17 cellular contexts compared by ENCODE assay signal in genomic region chr5:40780858-40781257, GRCh38. TPM values are rescaled to one million over a fixed set of nuclear protein-coding genes. Genes with fewer than 3 reads are reported as not detected.
DNase-seq lines count a peak whose midpoint lies in the region; ATAC-seq and TF ChIP-seq lines count a peak whose summit lies in the region.
"Had no signal": no experiment of that assay in that cellular context is flagged by ENCODE, and none has a peak within 500 bp of the region (broad histone marks: within the 10 kb centered on the region; RNA-seq: fewer than 3 reads in every experiment).

No MANE protein-coding gene starts in this region.

- H3K27ac ChIP-seq in Panc1 (ENCODE audit: low read length) (no peak overlapping the region), right lobe of liver (peak overlapping the region; percentile 48 to 64 (median 63))

- no peaks in the 10 kb centered on the region for H3K27me3 Mint-ChIP-seq in activated naive CD8-positive, alpha-beta T cell
- H3K27me3 Mint-ChIP-seq in activated naive CD8-positive, alpha-beta T cell treated with anti-CD3 and anti-CD28 coated beads, Interleukin-2, amount 50 U/mL, for 24 hours: no peaks in the 10 kb centered on the region
- H3K27me3 Mint-ChIP-seq: CD4-positive, alpha-beta memory T cell; IgD-negative memory B cell had no signal

- peak overlapping the region; percentile 22 for H3K27ac Mint-ChIP-seq in activated naive CD8-positive, alpha-beta T cell
- H3K27ac Mint-ChIP-seq in activated naive CD8-positive, alpha-beta T cell treated with anti-CD3 and anti-CD28 coated beads, Interleukin-2, amount 50 U/mL, for 24 hours: no peak overlapping the region
- H3K27ac Mint-ChIP-seq: IgD-negative memory B cell had no signal

- peaks cover 20% of the 10 kb centered on the region for H3K4me1 ChIP-seq in Panc1 (ENCODE audit: control insufficient read depth, insufficient read depth, low read length)
- H3K4me1 ChIP-seq in right lobe of liver: peaks cover 0 to 74% (median 24%) of the 10 kb centered on the region in 4 donors

- intact Hi-C loops in Panc1 (cut with micrococcal nuclease; ENCODE audit: unreplicated experiment) (no loop called here), right lobe of liver (cut with DNase I) (no loop called here)

- no peak for TF ChIP-seq CTCF in Panc1 (IDR thresholded peaks at IDR 0.05)
- TF ChIP-seq CTCF in right lobe of liver (IDR thresholded peaks at IDR 0.05): no peak

- POLR2A ChIA-PET in Panc1 (lab: Charles Lee): no interaction called here

- WGBS in right lobe of liver (ENCODE audit: insufficient coverage, low coverage, low lambda C conversion rate, missing lambda C conversion rate): 39% methylated on average over 3 of the region's 3 CpGs

- H3K9me3 ChIP-seq in Panc1 (ENCODE audit: control insufficient read depth, insufficient read depth, low read depth, low read length) (no peaks in the 10 kb centered on the region), right lobe of liver (no peaks in the 10 kb centered on the region)

- CTCF ChIA-PET in Panc1 (lab: Charles Lee): no interaction called here

- H3K36me3 ChIP-seq in Panc1 (ENCODE audit: control insufficient read depth, insufficient read depth, low read length) (no peaks in the 10 kb centered on the region; the same call in 1 of the 2 replicates), right lobe of liver (peaks cover 0 to 10% (median 4%) of the 10 kb centered on the region in 4 donors)

- BruUV-seq in Panc1 (replicated peaks; lab: Mats Ljungman, UMichigan): TSS peak; percentile 6

- H3K4me3 Mint-ChIP-seq in activated naive CD8-positive, alpha-beta T cell: no peak overlapping the region
- no peak overlapping the region for H3K4me3 Mint-ChIP-seq in activated naive CD8-positive, alpha-beta T cell treated with anti-CD3 and anti-CD28 coated beads, Interleukin-2, amount 50 U/mL, for 24 hours
- H3K4me3 Mint-ChIP-seq: IgD-negative memory B cell had no signal

- no peak for DNase-seq in activated naive CD8-positive, alpha-beta T cell treated with anti-CD3 and anti-CD28 coated beads, Interleukin-2, amount 50 U/mL, for 24 hours
- DNase-seq in Panc1 (ENCODE audit: low read depth, low spot score) (no peak), right lobe of liver (no peak), occipital lobe (lab: John Stamatoyannopoulos, UW) (no peak)
- DNase-seq: CD4-positive, alpha-beta memory T cell; DMS53; Kasumi-1; MM.1S; NCI-H1092; NCI-H1436 treated with DMSO at 0.1 percent for 48 hours; NCI-H2029; NCI-H345; NCI-H524 treated with DMSO at 0.1 percent for 48 hours had no signal

- H3K4me1 Mint-ChIP-seq in activated naive CD8-positive, alpha-beta T cell (ENCODE audit: low read depth): peaks cover 60% of the 10 kb centered on the region
- H3K4me1 Mint-ChIP-seq in activated naive CD8-positive, alpha-beta T cell treated with anti-CD3 and anti-CD28 coated beads, Interleukin-2, amount 50 U/mL, for 24 hours: peaks cover 49% of the 10 kb centered on the region

- no peak for TF ChIP-seq POLR2A in right lobe of liver (IDR thresholded peaks at IDR 0.05)

- H3K27me3 ChIP-seq in Panc1 (ENCODE audit: control insufficient read depth, insufficient read depth, low read length) (no peaks in the 10 kb centered on the region), right lobe of liver (no peaks in the 10 kb centered on the region)

- in situ Hi-C loops in Panc1 (cut with HindIII; ENCODE audit: low pct_unique_long_range_greater_than_20kb, low sequenced_read_pairs): no loop called here

- H3K36me3 Mint-ChIP-seq in activated naive CD8-positive, alpha-beta T cell: peaks cover 7% of the 10 kb centered on the region
- H3K36me3 Mint-ChIP-seq in activated naive CD8-positive, alpha-beta T cell treated with anti-CD3 and anti-CD28 coated beads, Interleukin-2, amount 50 U/mL, for 24 hours (ENCODE audit: low read depth): peaks cover 12% of the 10 kb centered on the region
- H3K36me3 Mint-ChIP-seq: IgD-negative memory B cell had no signal

- no peaks in the 10 kb centered on the region for H3K9me3 Mint-ChIP-seq in activated naive CD8-positive, alpha-beta T cell (ENCODE audit: low read depth)
- no peaks in the 10 kb centered on the region for H3K9me3 Mint-ChIP-seq in activated naive CD8-positive, alpha-beta T cell treated with anti-CD3 and anti-CD28 coated beads, Interleukin-2, amount 50 U/mL, for 24 hours
- H3K9me3 Mint-ChIP-seq: CD4-positive, alpha-beta memory T cell; IgD-negative memory B cell had no signal

- ATAC-seq in activated naive CD8-positive, alpha-beta T cell treated with anti-CD3 and anti-CD28 coated beads, Interleukin-2, amount 50 U/mL, for 24 hours: no peak
- ATAC-seq in Panc1 (no peak), right lobe of liver (no peak), HG03378 (IDR thresholded peaks at IDR 0.05; ENCODE audit: unreplicated experiment) (no peak), HG03354 (IDR thresholded peaks at IDR 0.05; ENCODE audit: poor library complexity, severe bottlenecking, unreplicated experiment) (no peak)

- no peak overlapping the region for H3K4me3 ChIP-seq in Panc1 (ENCODE audit: low read depth in 2 of 2, low read length in 2 of 2)
- H3K4me3 ChIP-seq in right lobe of liver: no peak overlapping the region

RNA-seq across cellular contexts. Expression of gene PRKAA1, which starts 17.3 kb away (rescaled TPM):
- total RNA-seq in Panc1 (2021; ENCODE audit: unreplicated experiment) (75.8 TPM), right lobe of liver (10 to 100 TPM; 36.7 to 82.4 (median 69.9) TPM), occipital lobe (74.1 TPM)
- polyA plus RNA-seq in Panc1 (2012; ENCODE audit: insufficient read length): 36.6 TPM

RNA-seq across cellular contexts. Expression of gene TTC33, which starts 25.1 kb away (rescaled TPM):
- 12.6 TPM for total RNA-seq in Panc1 (2021; ENCODE audit: unreplicated experiment)
- polyA plus RNA-seq in Panc1 (2012; ENCODE audit: insufficient read length): 7.1 TPM
- 1 to 10 TPM; 5.6 to 9.2 (median 7.0) TPM for total RNA-seq in right lobe of liver
- 65.5 TPM for total RNA-seq in occipital lobe

RNA-seq across cellular contexts. Expression of gene RPL37, which starts 54.2 kb away (rescaled TPM):
- total RNA-seq in Panc1 (2021; ENCODE audit: unreplicated experiment) (916 TPM), right lobe of liver (100 to 1,000 TPM in 4 of 6 experiments, 10 to 100 TPM in 2; 36.5 to 472 (median 400) TPM), occipital lobe (1,054 TPM)
- 2,029 TPM for polyA plus RNA-seq in Panc1 (2012; ENCODE audit: insufficient read length)
